Comparison of ENCODE assay signal across 10 cellular contexts in genomic region chr5:168683927-168684295, GRCh38.
"Had no signal": no experiment of that assay in that cellular context is flagged by ENCODE, and none has a peak within 500 bp of the region (broad histone marks: within the 10 kb centered on the region; RNA-seq: fewer than 3 reads in every experiment).

No MANE protein-coding gene starts in this region.

- H3K36me3 ChIP-seq: left lung, transverse colon had no signal

- ATAC-seq: gastroesophageal sphincter, left lung, SK-N-SH treated with all-trans-retinoic acid at 6 μM for 48 hours had no signal

- H3K9me3 ChIP-seq: gastroesophageal sphincter, left lung, transverse colon had no signal

- H3K27ac Mint-ChIP-seq: nephron had no signal

- H3K4me3 ChIP-seq: coronary artery, gastroesophageal sphincter, left lung, transverse colon had no signal

- H3K4me1 ChIP-seq: left lung had no signal

- DNase-seq: effector CD4-positive, alpha-beta T cell; islet precursor cell; left lung; transverse colon had no signal

- H3K27me3 ChIP-seq: gastroesophageal sphincter, left lung, transverse colon had no signal

- H3K9me3 Mint-ChIP-seq: activated T-cell treated with anti-CD3 and anti-CD28 coated beads, Interleukin-2, amount 50 U/mL, for 4 hours; nephron had no signal

- H3K4me3 Mint-ChIP-seq: activated T-cell treated with anti-CD3 and anti-CD28 coated beads, Interleukin-2, amount 50 U/mL, for 4 hours; nephron had no signal

- H3K27ac ChIP-seq: epithelial cell of prostate, gastroesophageal sphincter, left lung, transverse colon had no signal
